ENCODE assay signal across 9 cellular contexts in the genomic region with DNA sequence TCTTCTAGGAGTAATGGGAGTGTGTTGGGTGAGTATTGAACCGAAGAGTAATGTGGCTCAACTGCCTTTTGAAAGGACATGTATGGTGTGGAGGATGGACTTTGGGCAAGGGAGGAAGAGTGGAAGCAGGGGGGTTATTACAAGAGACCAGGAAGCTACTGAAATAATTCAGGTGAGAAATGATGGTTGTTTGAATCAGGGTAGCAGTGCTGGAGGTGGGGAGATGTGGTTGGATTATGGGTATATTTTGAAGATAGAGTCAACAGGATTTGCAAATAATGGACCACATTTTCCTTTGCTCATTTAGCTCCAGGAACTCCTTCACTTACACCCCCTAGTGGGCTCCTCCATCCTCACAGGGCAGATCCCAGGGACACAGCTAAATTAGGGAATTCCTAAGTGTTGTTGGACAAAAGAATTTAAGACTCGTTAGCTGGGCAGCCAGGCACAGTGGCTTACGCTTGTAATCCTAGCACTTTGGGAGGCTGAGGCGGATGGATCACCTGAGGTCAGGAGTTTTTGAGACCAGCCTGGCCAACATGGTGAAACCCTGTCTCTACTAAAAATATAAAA. TPM values are rescaled to one million over a fixed set of nuclear protein-coding genes. Genes with fewer than 3 reads are reported as not detected.
DNase-seq lines count a peak whose midpoint lies in the region; ATAC-seq, FAIRE-seq and TF ChIP-seq lines count a peak whose summit lies in the region.
"Had no signal": no experiment of that assay in that cellular context is flagged by ENCODE, and none has a peak within 500 bp of the region (broad histone marks: within the 10 kb centered on the region; RNA-seq: fewer than 3 reads in every experiment).

No MANE protein-coding gene starts in this region.

- no peaks in the 10 kb centered on the region for H3K36me3 Mint-ChIP-seq in activated CD8-positive, alpha-beta T cell treated with anti-CD3 and anti-CD28 coated beads, Interleukin-2, amount 10 ng/mL, durations not matched to agents 7 days and 5 days (ENCODE audit: low read depth)

- no peaks in the 10 kb centered on the region for H3K9me3 ChIP-seq in RWPE2 (ENCODE audit: severe bottlenecking)

- H3K36me3 ChIP-seq in RWPE2 (ENCODE audit: low read depth), result no peaks in the 10 kb centered on the region

- CTCF ChIA-PET in activated CD8-positive, alpha-beta T cell treated with anti-CD3 and anti-CD28 coated beads, Interleukin-2, amount 10 ng/mL, durations not matched to agents 7 days and 5 days (lab: Charles Lee), result interaction anchor here (0.7 to 4.0 kb wide), 14 partner anchors 12 to 367 kb away, joined by 3 to 63 read pairs (median 3); a partner anchor contains a TSS

- no peak overlapping the region for H3K4me3 Mint-ChIP-seq in activated CD8-positive, alpha-beta T cell treated with anti-CD3 and anti-CD28 coated beads, Interleukin-2, amount 10 ng/mL, durations not matched to agents 7 days and 5 days
- H3K4me3 Mint-ChIP-seq: T-helper 2 cell treated with Interferon-gamma antibody and Interleukin-4, amounts not matched to agents 5 μg/mL and 100 μg/mL, for 36 hours had no signal

- peaks cover 20% of the 10 kb centered on the region for H3K4me1 Mint-ChIP-seq in activated CD8-positive, alpha-beta T cell treated with anti-CD3 and anti-CD28 coated beads, Interleukin-2, amount 10 ng/mL, durations not matched to agents 7 days and 5 days (ENCODE audit: low read depth)

- no peak for FAIRE-seq in RCC 7860 (lab: Jason Lieb, UNC)

- no peaks in the 10 kb centered on the region for H3K9me3 Mint-ChIP-seq in activated CD8-positive, alpha-beta T cell treated with anti-CD3 and anti-CD28 coated beads, Interleukin-2, amount 10 ng/mL, durations not matched to agents 7 days and 5 days (ENCODE audit: insufficient read depth)
- H3K9me3 Mint-ChIP-seq: T-helper 2 cell treated with Interferon-gamma antibody and Interleukin-4, amounts not matched to agents 5 μg/mL and 100 μg/mL, for 36 hours had no signal

- H3K27me3 Mint-ChIP-seq in activated CD8-positive, alpha-beta T cell treated with anti-CD3 and anti-CD28 coated beads, Interleukin-2, amount 10 ng/mL, durations not matched to agents 7 days and 5 days (ENCODE audit: low read depth), result peaks cover 9% of the 10 kb centered on the region

- no peak for TF ChIP-seq POLR2A in erythroblast (IDR thresholded peaks at IDR 0.05; ENCODE audit: low read length)

- H3K4me1 ChIP-seq in RWPE2 (ENCODE audit: insufficient read depth, poor library complexity, severe bottlenecking) (no peaks in the 10 kb centered on the region), foreskin keratinocyte (peaks cover 4% of the 10 kb centered on the region)

- H3K27me3 ChIP-seq in RWPE2 (ENCODE audit: insufficient read depth, poor library complexity, severe bottlenecking), result no peaks in the 10 kb centered on the region
- no peaks in the 10 kb centered on the region for H3K27me3 ChIP-seq in foreskin keratinocyte

- POLR2A ChIA-PET in activated CD8-positive, alpha-beta T cell treated with anti-CD3 and anti-CD28 coated beads, Interleukin-2, amount 10 ng/mL, durations not matched to agents 7 days and 5 days (lab: Charles Lee), result no interaction called here

- DNase-seq in GM12864 (ENCODE audit: low read depth) (no peak), RWPE2 (ENCODE audit: low spot score) (no peak), foreskin keratinocyte (no peak), RCC 7860 (ENCODE audit: low spot score) (no peak), erythroblast (lab: John Stamatoyannopoulos, UW) (no peak)
- DNase-seq in activated CD8-positive, alpha-beta T cell treated with anti-CD3 and anti-CD28 coated beads, Interleukin-2, amount 10 ng/mL, durations not matched to agents 7 days and 5 days, result no peak

- H3K27ac ChIP-seq in 22Rv1 (no peak overlapping the region), RWPE2 (ENCODE audit: poor library complexity, severe bottlenecking) (no peak overlapping the region), foreskin keratinocyte (no peak overlapping the region)

- no peak for ATAC-seq in RWPE2 (ENCODE audit: low read depth)
- ATAC-seq in foreskin keratinocyte, result peak; percentile 14
- ATAC-seq in GM21381 (IDR thresholded peaks at IDR 0.05; ENCODE audit: unreplicated experiment), result no peak
- ATAC-seq in activated CD8-positive, alpha-beta T cell treated with anti-CD3 and anti-CD28 coated beads, Interleukin-2, amount 10 ng/mL, durations not matched to agents 7 days and 5 days, result no peak

- H3K27ac Mint-ChIP-seq in activated CD8-positive, alpha-beta T cell treated with anti-CD3 and anti-CD28 coated beads, Interleukin-2, amount 10 ng/mL, durations not matched to agents 7 days and 5 days, result no peak overlapping the region
- H3K27ac Mint-ChIP-seq: T-helper 2 cell treated with Interferon-gamma antibody and Interleukin-4, amounts not matched to agents 5 μg/mL and 100 μg/mL, for 36 hours had no signal

- TF ChIP-seq CTCF in 22Rv1 (IDR thresholded peaks at IDR 0.05), result peak; percentile 57
- peak; percentile 30 for TF ChIP-seq CTCF in GM12864 (IDR thresholded peaks at IDR 0.05; ENCODE audit: low read depth, low read length, missing control alignments)
- peak; percentile 60 for TF ChIP-seq CTCF in RWPE2 (IDR thresholded peaks at IDR 0.05; ENCODE audit: poor library complexity, severe bottlenecking)
- TF ChIP-seq CTCF in foreskin keratinocyte (conservative IDR thresholded peaks at IDR 0.05), result peak; percentile 68

- H3K4me3 ChIP-seq in GM12864 (ENCODE audit: low read depth, low read length) (no peak overlapping the region), RWPE2 (ENCODE audit: severe bottlenecking) (no peak overlapping the region)

RNA-seq across cellular contexts. Expression of a gene that starts 1.2 kb away (rescaled TPM):
- 0.04 TPM in 1 of 2 replicates, not detected in the other for total RNA-seq in foreskin keratinocyte
- polyA plus RNA-seq in foreskin keratinocyte, result 0.08 TPM in 1 of 2 replicates, not detected in the other
- under 1 TPM; 0.13 to 0.16 TPM for total RNA-seq in activated CD8-positive, alpha-beta T cell treated with anti-CD3 and anti-CD28 coated beads, Interleukin-2, amount 10 ng/mL, durations not matched to agents 7 days and 5 days

RNA-seq across cellular contexts. Expression of a gene that starts 12.4 kb away (rescaled TPM):
- total RNA-seq in foreskin keratinocyte, result 12.1 and 15.0 TPM in 2 replicates
- polyA plus RNA-seq in foreskin keratinocyte, result 8.4 and 10.2 TPM in 2 replicates
- total RNA-seq in activated CD8-positive, alpha-beta T cell treated with anti-CD3 and anti-CD28 coated beads, Interleukin-2, amount 10 ng/mL, durations not matched to agents 7 days and 5 days, result 10 to 100 TPM; 12.6 to 13.5 TPM

RNA-seq across cellular contexts. Expression of a gene that starts 42.8 kb away (rescaled TPM):
- total RNA-seq in foreskin keratinocyte, result 51.0 and 54.5 TPM in 2 replicates
- 19.2 and 21.4 TPM in 2 replicates for polyA plus RNA-seq in foreskin keratinocyte
- total RNA-seq in activated CD8-positive, alpha-beta T cell treated with anti-CD3 and anti-CD28 coated beads, Interleukin-2, amount 10 ng/mL, durations not matched to agents 7 days and 5 days, result 100 to 1,000 TPM; 108 to 112 TPM

RNA-seq across cellular contexts. Expression of a gene that starts 55.9 kb away (rescaled TPM):
- total RNA-seq in foreskin keratinocyte, result 70.9 and 71.2 TPM in 2 replicates
- polyA plus RNA-seq in foreskin keratinocyte, result 86.7 and 95.1 TPM in 2 replicates
- 10 to 100 TPM; 62.4 to 64.7 TPM for total RNA-seq in activated CD8-positive, alpha-beta T cell treated with anti-CD3 and anti-CD28 coated beads, Interleukin-2, amount 10 ng/mL, durations not matched to agents 7 days and 5 days
